In the genomic region with DNA sequence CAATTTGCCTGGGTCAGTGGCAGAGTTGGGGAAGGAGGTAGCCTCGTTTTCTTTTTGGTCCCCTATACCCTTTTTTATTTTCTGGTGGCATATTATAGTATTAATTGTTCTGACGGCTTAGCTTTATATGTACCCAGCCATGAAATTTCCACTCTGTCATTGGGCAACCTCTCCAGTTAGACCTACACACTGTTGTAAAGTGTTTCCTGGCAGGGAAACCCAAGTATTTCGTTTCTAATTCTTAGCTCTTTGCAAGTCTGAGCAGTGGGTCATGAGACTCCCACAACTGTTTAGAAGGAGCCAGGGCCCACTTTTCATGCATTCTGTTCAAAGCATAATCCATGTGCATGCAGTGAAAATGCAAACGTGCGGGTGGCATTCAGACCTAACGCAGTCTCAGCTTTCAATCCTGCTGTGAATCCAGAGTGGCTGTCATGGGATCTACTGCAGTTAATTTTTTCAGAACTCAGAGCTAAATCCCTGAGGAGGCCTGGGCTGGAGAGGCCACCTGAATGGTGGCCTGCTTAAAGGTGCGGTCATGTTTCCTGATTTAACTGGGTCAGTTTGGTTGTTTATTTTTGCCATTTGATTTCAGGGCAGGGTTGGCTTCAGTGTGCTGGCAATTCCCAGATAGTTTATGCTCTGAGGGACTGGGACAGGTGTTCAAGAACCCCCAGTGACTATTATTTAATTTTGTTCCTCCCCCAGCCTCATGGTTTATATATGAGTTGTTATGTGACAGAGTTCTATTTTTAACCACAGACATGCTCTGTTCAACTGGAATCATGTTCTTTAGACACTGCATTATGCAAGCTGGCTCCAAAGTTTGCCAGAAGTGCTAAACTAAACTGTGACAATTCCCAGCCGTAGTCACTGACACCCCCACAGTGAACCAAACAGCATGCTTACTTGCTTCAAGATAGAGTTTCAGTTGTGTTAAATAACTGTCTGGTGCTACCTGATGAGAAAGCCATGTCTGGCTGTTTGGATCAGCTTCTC, we compare ENCODE assay signal across 11 cellular contexts. TPM values are rescaled to one million over a fixed set of nuclear protein-coding genes. Genes with fewer than 3 reads are reported as not detected.
DNase-seq lines count a peak whose midpoint lies in the region; ATAC-seq and TF ChIP-seq lines count a peak whose summit lies in the region.
"Had no signal": no experiment of that assay in that cellular context is flagged by ENCODE, and none has a peak within 500 bp of the region (broad histone marks: within the 10 kb centered on the region; RNA-seq: fewer than 3 reads in every experiment).

No MANE protein-coding gene starts in this region.

- no peak overlapping the region for H3K4me2 ChIP-seq in neural progenitor cell

- ATAC-seq in lower lobe of right lung: peak; percentile 51
- ATAC-seq: activated CD8-positive, alpha-beta memory T cell treated with anti-CD3 and anti-CD28 coated beads, Interleukin-2, amount 10 ng/mL, durations not matched to agents 7 days and 5 days had no signal

- no peaks in the 10 kb centered on the region for H3K79me2 ChIP-seq in neural progenitor cell (ENCODE audit: low read depth)

- H3K36me3 ChIP-seq in lower lobe of right lung (no peaks in the 10 kb centered on the region), subcutaneous abdominal adipose tissue (ENCODE audit: control insufficient read depth in 5 of 5, insufficient read depth in 5 of 5, low read length in 5 of 5) (no peaks in the 10 kb centered on the region), neural progenitor cell (no peaks in the 10 kb centered on the region)
- H3K36me3 ChIP-seq in effector memory CD4-positive, alpha-beta T cell (ENCODE audit: control insufficient read depth, insufficient read depth, low read length): no peaks in the 10 kb centered on the region

- H3F3A ChIP-seq in neural progenitor cell (ENCODE audit: low read depth): no peaks in the 10 kb centered on the region

- H3K9me3 Mint-ChIP-seq in chondrocyte (ENCODE audit: low read depth) (no peaks in the 10 kb centered on the region), neural progenitor cell (peaks cover 7% of the 10 kb centered on the region)

- H3K9me3 ChIP-seq in lower lobe of right lung (no peaks in the 10 kb centered on the region), subcutaneous abdominal adipose tissue (ENCODE audit: control insufficient read depth in 5 of 5, low read length in 5 of 5) (no peaks in the 10 kb centered on the region), neural progenitor cell (ENCODE audit: low read depth) (no peaks in the 10 kb centered on the region)
- no peaks in the 10 kb centered on the region for H3K9me3 ChIP-seq in effector memory CD4-positive, alpha-beta T cell (ENCODE audit: control insufficient read depth, low read length)

- no peak overlapping the region for H3K4me3 ChIP-seq in lower lobe of right lung
- peak overlapping the region in 1 of 5 donors; percentile 5 for H3K4me3 ChIP-seq in subcutaneous abdominal adipose tissue (ENCODE audit: low read depth in 1 of 5, low read length in 5 of 5)
- no peak overlapping the region for H3K4me3 ChIP-seq in effector memory CD4-positive, alpha-beta T cell (ENCODE audit: insufficient read depth, low read depth, low read length, poor library complexity, severe bottlenecking)
- H3K4me3 ChIP-seq in neural progenitor cell: no peak overlapping the region

- H3K27me3 ChIP-seq in lower lobe of right lung (ENCODE audit: low read depth) (no peaks in the 10 kb centered on the region), subcutaneous abdominal adipose tissue (ENCODE audit: control insufficient read depth in 5 of 5, insufficient read depth in 4 of 5, low read length in 5 of 5) (no peaks in the 10 kb centered on the region), neural progenitor cell (no peaks in the 10 kb centered on the region)
- no peaks in the 10 kb centered on the region for H3K27me3 ChIP-seq in effector memory CD4-positive, alpha-beta T cell (replicated peaks; ENCODE audit: control insufficient read depth, insufficient read depth, low read length, poor library complexity, severe bottlenecking)

- intact Hi-C loops in lower lobe of right lung (cut with DNase I): no loop called here

- no peaks in the 10 kb centered on the region for H4K20me1 ChIP-seq in neural progenitor cell (ENCODE audit: low read depth)

- no peak overlapping the region for H2AFZ ChIP-seq in neural progenitor cell (replicated peaks)

- DNase-seq in NCI-H2107 (lab: John Stamatoyannopoulos, UW) (peak; percentile 72), chondrocyte (ENCODE audit: low spot score) (no peak), lower lobe of right lung (no peak), DMS114 treated with DMSO at 0.1 percent for 48 hours (lab: John Stamatoyannopoulos, UW; ENCODE audit: unreplicated experiment) (no peak), neural progenitor cell (ENCODE audit: low spot score) (no peak)
- no peak for DNase-seq in effector memory CD4-positive, alpha-beta T cell
- DNase-seq in activated CD4-positive, alpha-beta T cell treated with anti-CD3 and anti-CD28 coated beads, Interleukin-2, amount 50 U/mL, for 48 hours: no peak
- DNase-seq: activated CD8-positive, alpha-beta memory T cell treated with anti-CD3 and anti-CD28 coated beads, Interleukin-2, amount 10 ng/mL, durations not matched to agents 7 days and 5 days; EL; SIG-M5 had no signal

- H3K27ac Mint-ChIP-seq in chondrocyte (ENCODE audit: unreplicated experiment) (peak overlapping the region; percentile 88), neural progenitor cell (no peak overlapping the region)
- H3K27ac Mint-ChIP-seq: activated CD8-positive, alpha-beta memory T cell treated with anti-CD3 and anti-CD28 coated beads, Interleukin-2, amount 10 ng/mL, durations not matched to agents 7 days and 5 days had no signal

- H3K36me3 Mint-ChIP-seq in chondrocyte (ENCODE audit: low read depth): no peaks in the 10 kb centered on the region
- no peaks in the 10 kb centered on the region for H3K36me3 Mint-ChIP-seq in neural progenitor cell
- H3K36me3 Mint-ChIP-seq: activated CD8-positive, alpha-beta memory T cell treated with anti-CD3 and anti-CD28 coated beads, Interleukin-2, amount 10 ng/mL, durations not matched to agents 7 days and 5 days had no signal

- H3K4me1 ChIP-seq in lower lobe of right lung: no peaks in the 10 kb centered on the region
- H3K4me1 ChIP-seq in subcutaneous abdominal adipose tissue (ENCODE audit: control insufficient read depth in 5 of 5, insufficient read depth in 5 of 5, low read length in 5 of 5): peaks cover 0 to 23% (median 10%) of the 10 kb centered on the region in 5 donors
- H3K4me1 ChIP-seq in effector memory CD4-positive, alpha-beta T cell (ENCODE audit: control insufficient read depth, insufficient read depth, low read length, poor library complexity, severe bottlenecking): no peaks in the 10 kb centered on the region
- no peaks in the 10 kb centered on the region for H3K4me1 ChIP-seq in neural progenitor cell

- no peak overlapping the region for H3K9ac ChIP-seq in subcutaneous abdominal adipose tissue (ENCODE audit: low read length in 5 of 5)
- H3K9ac ChIP-seq in neural progenitor cell: no peak overlapping the region

- no peak overlapping the region for H3K27ac ChIP-seq in lower lobe of right lung
- peak overlapping the region; percentile 81 for H3K27ac ChIP-seq in subcutaneous abdominal adipose tissue (ENCODE audit: low read depth, low read length)
- H3K27ac ChIP-seq in effector memory CD4-positive, alpha-beta T cell (ENCODE audit: insufficient read depth, low read length, poor library complexity, severe bottlenecking): no peak overlapping the region
- H3K27ac ChIP-seq in neural progenitor cell: no peak overlapping the region

- H3K4me3 Mint-ChIP-seq in chondrocyte (ENCODE audit: unreplicated experiment) (no peak overlapping the region), neural progenitor cell (no peak overlapping the region)
- H3K4me3 Mint-ChIP-seq: activated CD8-positive, alpha-beta memory T cell treated with anti-CD3 and anti-CD28 coated beads, Interleukin-2, amount 10 ng/mL, durations not matched to agents 7 days and 5 days had no signal

- no peaks in the 10 kb centered on the region for H3K27me3 Mint-ChIP-seq in chondrocyte (ENCODE audit: low read depth)
- peaks cover 5% of the 10 kb centered on the region for H3K27me3 Mint-ChIP-seq in neural progenitor cell (ENCODE audit: insufficient read depth, low read depth)

- H3K4me1 Mint-ChIP-seq in chondrocyte (ENCODE audit: low read depth): peaks cover 23% of the 10 kb centered on the region
- H3K4me1 Mint-ChIP-seq in neural progenitor cell: peaks cover 33% of the 10 kb centered on the region
- H3K4me1 Mint-ChIP-seq: activated CD8-positive, alpha-beta memory T cell treated with anti-CD3 and anti-CD28 coated beads, Interleukin-2, amount 10 ng/mL, durations not matched to agents 7 days and 5 days had no signal

- TF ChIP-seq CTCF in chondrocyte (IDR thresholded peaks at IDR 0.05) (no peak), lower lobe of right lung (IDR thresholded peaks at IDR 0.05) (no peak), neural progenitor cell (IDR thresholded peaks at IDR 0.05) (no peak)

RNA-seq across cellular contexts. Expression of a gene that starts 27.4 kb away (rescaled TPM):
- total RNA-seq in chondrocyte (53.9 to 75.7 TPM (median 71.8 TPM) in 3 replicates), lower lobe of right lung (79.6 TPM), neural progenitor cell (ENCODE audit: low replicate concordance) (29.9 and 48.8 TPM in 2 replicates)
